ENCODE assay signal across 36 cellular contexts in the genomic region with DNA sequence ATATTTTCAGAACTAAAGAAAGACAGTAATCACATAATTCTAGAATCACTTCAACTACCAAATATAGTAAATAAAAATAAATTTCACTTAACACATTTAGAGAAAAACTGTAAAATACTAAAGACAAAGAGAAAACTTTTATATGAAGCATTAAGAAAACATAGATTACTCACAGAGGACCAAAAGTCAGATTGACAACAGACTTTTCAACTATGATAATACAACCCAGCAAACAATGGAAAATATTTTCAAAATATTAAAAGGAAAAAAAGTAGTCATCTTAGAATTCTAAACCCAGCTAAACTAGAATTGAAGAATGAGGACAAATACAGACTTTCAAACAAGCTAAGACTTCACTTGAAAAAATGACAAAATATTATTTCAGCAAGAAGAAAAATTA.
"Had no signal": no experiment of that assay in that cellular context is flagged by ENCODE, and none has a peak within 500 bp of the region (broad histone marks: within the 10 kb centered on the region; RNA-seq: fewer than 3 reads in every experiment).

No MANE protein-coding gene starts in this region.

- H3K27ac ChIP-seq: colonic mucosa, Peyer's patch, RWPE1 had no signal

- H3K4me1 ChIP-seq: colonic mucosa, Peyer's patch had no signal

- H3K4me1 Mint-ChIP-seq: activated B cell treated with CpG ODN at 0.5 μM for 24 hours; activated CD4-positive, alpha-beta memory T cell treated with anti-CD3 and anti-CD28 coated beads, Interleukin-2, amount 10 ng/mL, durations not matched to agents 7 days and 5 days; activated CD8-positive, alpha-beta memory T cell treated with anti-CD3 and anti-CD28 coated beads, Interleukin-2, amount 10 ng/mL, durations not matched to agents 7 days and 5 days; activated naive CD4-positive, alpha-beta T cell treated with anti-CD3 and anti-CD28 coated beads, Interleukin-2, amount 10 ng/mL, durations not matched to agents 7 days and 5 days; activated naive CD8-positive, alpha-beta T cell treated with anti-CD3 and anti-CD28 coated beads, Interleukin-2, amount 50 U/mL, for 24 hours had no signal

- H3K27ac Mint-ChIP-seq: activated B cell treated with CpG ODN at 0.5 μM for 24 hours; activated CD4-positive, alpha-beta memory T cell treated with anti-CD3 and anti-CD28 coated beads, Interleukin-2, amount 10 ng/mL, durations not matched to agents 7 days and 5 days; activated CD8-positive, alpha-beta memory T cell treated with anti-CD3 and anti-CD28 coated beads, Interleukin-2, amount 10 ng/mL, durations not matched to agents 7 days and 5 days; activated naive CD4-positive, alpha-beta T cell treated with anti-CD3 and anti-CD28 coated beads, Interleukin-2, amount 10 ng/mL, durations not matched to agents 7 days and 5 days; activated naive CD8-positive, alpha-beta T cell; activated naive CD8-positive, alpha-beta T cell treated with anti-CD3 and anti-CD28 coated beads, Interleukin-2, amount 50 U/mL, for 24 hours; brain had no signal

- ATAC-seq: activated CD8-positive, alpha-beta memory T cell treated with anti-CD3 and anti-CD28 coated beads, Interleukin-2, amount 10 ng/mL, durations not matched to agents 7 days and 5 days; activated naive CD8-positive, alpha-beta T cell treated with anti-CD3 and anti-CD28 coated beads, Interleukin-2, amount 50 U/mL, for 24 hours; PC-3; Right ventricle myocardium inferior; SK-N-SH treated with all-trans-retinoic acid at 6 μM for 48 hours had no signal

- H3K27me3 Mint-ChIP-seq: activated B cell treated with CpG ODN at 0.5 μM for 24 hours had no signal

- FAIRE-seq: bronchial epithelial cell had no signal

- H3K36me3 Mint-ChIP-seq: activated naive CD4-positive, alpha-beta T cell treated with anti-CD3 and anti-CD28 coated beads, Interleukin-2, amount 10 ng/mL, durations not matched to agents 7 days and 5 days had no signal

- H3K4me3 Mint-ChIP-seq: activated B cell treated with CpG ODN at 0.5 μM for 24 hours; activated CD4-positive, alpha-beta memory T cell treated with anti-CD3 and anti-CD28 coated beads, Interleukin-2, amount 10 ng/mL, durations not matched to agents 7 days and 5 days; activated CD8-positive, alpha-beta memory T cell treated with anti-CD3 and anti-CD28 coated beads, Interleukin-2, amount 10 ng/mL, durations not matched to agents 7 days and 5 days; activated naive CD4-positive, alpha-beta T cell treated with anti-CD3 and anti-CD28 coated beads, Interleukin-2, amount 10 ng/mL, durations not matched to agents 7 days and 5 days; activated naive CD8-positive, alpha-beta T cell; activated naive CD8-positive, alpha-beta T cell treated with anti-CD3 and anti-CD28 coated beads, Interleukin-2, amount 50 U/mL, for 24 hours; brain had no signal

- H3K36me3 ChIP-seq: colonic mucosa, Peyer's patch had no signal

- DNase-seq: activated B cell treated with CpG ODN at 0.5 μM for 24 hours; activated CD4-positive, alpha-beta memory T cell treated with anti-CD3 and anti-CD28 coated beads, Interleukin-2, amount 10 ng/mL, durations not matched to agents 7 days and 5 days; activated CD4-positive, alpha-beta T cell treated with anti-CD3 and anti-CD28 coated beads for 1 hour; activated CD4-positive, alpha-beta T cell treated with anti-CD3 and anti-CD28 coated beads for 48 hours; activated CD8-positive, alpha-beta memory T cell treated with anti-CD3 and anti-CD28 coated beads for 24 hours; activated CD8-positive, alpha-beta memory T cell treated with anti-CD3 and anti-CD28 coated beads, Interleukin-2, amount 10 ng/mL, durations not matched to agents 7 days and 5 days; activated CD8-positive, alpha-beta memory T cell treated with anti-CD3 and anti-CD28 coated beads, Interleukin-2, amount 50 U/mL, for 48 hours; activated effector memory CD4-positive, alpha-beta T cell treated with Interleukin-2 at 50 U/mL for 16 hours; activated naive CD4-positive, alpha-beta T cell treated with anti-CD3 and anti-CD28 coated beads, Interleukin-2, amount 10 ng/mL, durations not matched to agents 7 days and 5 days; activated naive CD8-positive, alpha-beta T cell treated with anti-CD3 and anti-CD28 coated beads, Interleukin-2, amount 50 U/mL, for 24 hours; activated T-cell treated with anti-CD3 and anti-CD28 coated beads, Interleukin-2, amount 50 U/mL, for 48 hours; anterior cingulate cortex; central memory CD4-positive, alpha-beta T cell; colonic mucosa; Kasumi-1; MM.1S; MV-4-11; NCI-H1092; NCI-H1417 treated with DMSO at 0.1 percent for 48 hours; NCI-H187 treated with DMSO at 0.1 percent for 48 hours; NCI-H2081; NCI-H226; NCI-H524 treated with DMSO at 0.1 percent for 48 hours; PC-3; Peyer's patch; SIG-M5; SW 1271; T-helper 1 cell; T-helper 2 cell; T-helper 9 cell had no signal

- H3K27me3 ChIP-seq: colonic mucosa, Peyer's patch had no signal

- H3K4me3 ChIP-seq: colonic mucosa, Peyer's patch had no signal
